1 cellular context compared by ENCODE assay signal in the genomic region with DNA sequence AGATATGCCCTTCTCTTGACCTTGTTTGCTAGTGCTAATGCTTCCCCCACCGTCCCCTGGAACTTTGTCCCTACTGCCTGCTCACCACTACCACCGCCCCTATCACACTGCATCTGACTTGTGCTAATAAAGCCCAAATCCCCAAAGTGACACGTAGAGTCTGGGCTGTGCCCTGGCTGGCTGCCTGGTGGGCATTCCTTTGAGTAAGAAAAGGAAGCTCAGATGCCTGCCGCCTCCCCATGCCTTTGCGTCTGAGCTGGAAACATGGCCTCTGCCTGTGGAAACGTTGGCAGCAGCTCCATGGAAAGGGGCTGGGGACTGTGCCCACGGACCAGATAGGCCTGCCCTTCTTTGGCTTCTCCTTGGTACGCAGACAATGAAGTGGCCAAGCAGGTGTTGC.
TF ChIP-seq lines count a peak whose summit lies in the region.

No MANE protein-coding gene starts in this region.

TF ChIP-seq in GM23338, 12 proteins besides CTCF, POLR2A, EP300 and RAD21 (continued from another document):
- TF ChIP-seq, protein P1, sequence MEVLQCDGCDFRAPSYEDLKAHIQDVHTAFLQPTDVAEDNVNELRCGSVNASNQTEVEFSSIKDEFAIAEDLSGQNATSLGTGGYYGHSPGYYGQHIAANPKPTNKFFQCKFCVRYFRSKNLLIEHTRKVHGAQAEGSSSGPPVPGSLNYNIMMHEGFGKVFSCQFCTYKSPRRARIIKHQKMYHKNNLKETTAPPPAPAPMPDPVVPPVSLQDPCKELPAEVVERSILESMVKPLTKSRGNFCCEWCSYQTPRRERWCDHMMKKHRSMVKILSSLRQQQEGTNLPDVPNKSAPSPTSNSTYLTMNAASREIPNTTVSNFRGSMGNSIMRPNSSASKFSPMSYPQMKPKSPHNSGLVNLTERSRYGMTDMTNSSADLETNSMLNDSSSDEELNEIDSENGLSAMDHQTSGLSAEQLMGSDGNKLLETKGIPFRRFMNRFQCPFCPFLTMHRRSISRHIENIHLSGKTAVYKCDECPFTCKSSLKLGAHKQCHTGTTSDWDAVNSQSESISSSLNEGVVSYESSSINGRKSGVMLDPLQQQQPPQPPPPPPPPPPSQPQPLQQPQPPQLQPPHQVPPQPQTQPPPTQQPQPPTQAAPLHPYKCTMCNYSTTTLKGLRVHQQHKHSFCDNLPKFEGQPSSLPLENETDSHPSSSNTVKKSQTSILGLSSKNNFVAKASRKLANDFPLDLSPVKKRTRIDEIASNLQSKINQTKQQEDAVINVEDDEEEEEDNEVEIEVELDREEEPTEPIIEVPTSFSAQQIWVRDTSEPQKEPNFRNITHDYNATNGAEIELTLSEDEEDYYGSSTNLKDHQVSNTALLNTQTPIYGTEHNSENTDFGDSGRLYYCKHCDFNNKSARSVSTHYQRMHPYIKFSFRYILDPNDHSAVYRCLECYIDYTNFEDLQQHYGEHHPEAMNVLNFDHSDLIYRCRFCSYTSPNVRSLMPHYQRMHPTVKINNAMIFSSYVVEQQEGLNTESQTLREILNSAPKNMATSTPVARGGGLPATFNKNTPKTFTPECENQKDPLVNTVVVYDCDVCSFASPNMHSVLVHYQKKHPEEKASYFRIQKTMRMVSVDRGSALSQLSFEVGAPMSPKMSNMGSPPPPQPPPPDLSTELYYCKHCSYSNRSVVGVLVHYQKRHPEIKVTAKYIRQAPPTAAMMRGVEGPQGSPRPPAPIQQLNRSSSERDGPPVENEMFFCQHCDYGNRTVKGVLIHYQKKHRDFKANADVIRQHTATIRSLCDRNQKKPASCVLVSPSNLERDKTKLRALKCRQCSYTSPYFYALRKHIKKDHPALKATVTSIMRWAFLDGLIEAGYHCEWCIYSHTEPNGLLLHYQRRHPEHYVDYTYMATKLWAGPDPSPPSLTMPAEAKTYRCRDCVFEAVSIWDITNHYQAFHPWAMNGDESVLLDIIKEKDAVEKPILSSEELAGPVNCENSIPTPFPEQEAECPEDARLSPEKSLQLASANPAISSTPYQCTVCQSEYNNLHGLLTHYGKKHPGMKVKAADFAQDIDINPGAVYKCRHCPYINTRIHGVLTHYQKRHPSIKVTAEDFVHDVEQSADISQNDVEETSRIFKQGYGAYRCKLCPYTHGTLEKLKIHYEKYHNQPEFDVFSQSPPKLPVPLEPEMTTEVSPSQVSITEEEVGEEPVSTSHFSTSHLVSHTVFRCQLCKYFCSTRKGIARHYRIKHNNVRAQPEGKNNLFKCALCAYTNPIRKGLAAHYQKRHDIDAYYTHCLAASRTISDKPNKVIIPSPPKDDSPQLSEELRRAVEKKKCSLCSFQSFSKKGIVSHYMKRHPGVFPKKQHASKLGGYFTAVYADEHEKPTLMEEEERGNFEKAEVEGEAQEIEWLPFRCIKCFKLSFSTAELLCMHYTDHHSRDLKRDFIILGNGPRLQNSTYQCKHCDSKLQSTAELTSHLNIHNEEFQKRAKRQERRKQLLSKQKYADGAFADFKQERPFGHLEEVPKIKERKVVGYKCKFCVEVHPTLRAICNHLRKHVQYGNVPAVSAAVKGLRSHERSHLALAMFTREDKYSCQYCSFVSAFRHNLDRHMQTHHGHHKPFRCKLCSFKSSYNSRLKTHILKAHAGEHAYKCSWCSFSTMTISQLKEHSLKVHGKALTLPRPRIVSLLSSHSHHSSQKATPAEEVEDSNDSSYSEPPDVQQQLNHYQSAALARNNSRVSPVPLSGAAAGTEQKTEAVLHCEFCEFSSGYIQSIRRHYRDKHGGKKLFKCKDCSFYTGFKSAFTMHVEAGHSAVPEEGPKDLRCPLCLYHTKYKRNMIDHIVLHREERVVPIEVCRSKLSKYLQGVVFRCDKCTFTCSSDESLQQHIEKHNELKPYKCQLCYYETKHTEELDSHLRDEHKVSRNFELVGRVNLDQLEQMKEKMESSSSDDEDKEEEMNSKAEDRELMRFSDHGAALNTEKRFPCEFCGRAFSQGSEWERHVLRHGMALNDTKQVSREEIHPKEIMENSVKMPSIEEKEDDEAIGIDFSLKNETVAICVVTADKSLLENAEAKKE (CRISPR knock-in tag; IDR thresholded peaks at IDR 0.05): no peak
